In the genomic region with DNA sequence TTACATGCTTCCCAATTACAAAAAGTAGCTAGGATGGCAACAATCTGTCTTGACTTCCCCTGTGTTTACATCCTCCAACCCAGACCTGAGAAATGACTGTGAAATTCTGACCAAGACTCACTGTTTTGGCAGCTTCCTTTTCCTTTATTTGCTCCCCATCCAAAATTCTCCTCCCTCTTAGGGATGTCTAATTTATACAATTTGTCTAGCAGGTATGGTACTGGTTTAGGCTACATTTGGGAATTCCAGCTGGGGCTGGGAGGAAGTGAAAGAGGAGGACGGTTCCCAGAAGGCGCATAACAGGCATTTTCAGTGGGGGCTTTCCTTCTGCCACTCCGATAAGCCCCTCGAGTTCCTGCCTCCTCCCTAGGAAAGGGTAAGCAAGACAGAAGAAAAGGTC, we compare ENCODE assay signal across 15 cellular contexts.
"Had no signal": no experiment of that assay in that cellular context is flagged by ENCODE, and none has a peak within 500 bp of the region (broad histone marks: within the 10 kb centered on the region; RNA-seq: fewer than 3 reads in every experiment).

No MANE protein-coding gene starts in this region.

- H3K36me3 ChIP-seq: breast epithelium, gastroesophageal sphincter, suprapubic skin had no signal

- H3K27me3 ChIP-seq: gastroesophageal sphincter had no signal

- H3K36me3 Mint-ChIP-seq: activated naive CD8-positive, alpha-beta T cell had no signal

- H3K4me1 ChIP-seq: breast epithelium, psoas muscle had no signal

- ATAC-seq: gastroesophageal sphincter; stimulated activated naive CD8-positive, alpha-beta T cell treated with anti-CD3 and anti-CD28 coated beads, Interleukin-15, Interleukin-2, amounts not matched to agents 100 U/mL and 50 U/mL, for 24 hours had no signal

- H3K4me3 Mint-ChIP-seq: activated CD4-positive, alpha-beta memory T cell treated with anti-CD3 and anti-CD28 coated beads, Interleukin-2, amount 10 ng/mL, durations not matched to agents 7 days and 5 days; activated naive CD8-positive, alpha-beta T cell; T-helper 2 cell treated with Interferon-gamma antibody and Interleukin-4, amounts not matched to agents 5 μg/mL and 100 μg/mL, for 36 hours had no signal

- H3K27ac ChIP-seq: breast epithelium, gastroesophageal sphincter, psoas muscle, suprapubic skin had no signal

- H3K27me3 Mint-ChIP-seq: activated CD4-positive, alpha-beta memory T cell treated with anti-CD3 and anti-CD28 coated beads, Interleukin-2, amount 10 ng/mL, durations not matched to agents 7 days and 5 days had no signal

- H3K27ac Mint-ChIP-seq: activated CD4-positive, alpha-beta memory T cell treated with anti-CD3 and anti-CD28 coated beads, Interleukin-2, amount 10 ng/mL, durations not matched to agents 7 days and 5 days; activated naive CD8-positive, alpha-beta T cell; T-helper 2 cell treated with Interferon-gamma antibody and Interleukin-4, amounts not matched to agents 5 μg/mL and 100 μg/mL, for 36 hours had no signal

- H3K9me3 ChIP-seq: breast epithelium, gastroesophageal sphincter, psoas muscle, suprapubic skin had no signal

- DNase-seq: activated CD4-positive, alpha-beta memory T cell treated with anti-CD3 and anti-CD28 coated beads, Interleukin-2, amount 10 ng/mL, durations not matched to agents 7 days and 5 days; activated CD4-positive, alpha-beta T cell treated with anti-CD3 and anti-CD28 coated beads for 1 hour; activated gamma-delta T cell; activated T-cell treated with anti-CD3 and anti-CD28 coated beads, Interleukin-2, amount 50 U/mL, for 48 hours; stimulated activated CD4-positive, alpha-beta T cell treated with anti-CD3 and anti-CD28 coated beads, Interleukin-12 subunit alpha, Interleukin-12 subunit beta, amount 100 ng/mL, for 4 hours; stimulated activated CD4-positive, alpha-beta T cell treated with anti-CD3 and anti-CD28 coated beads, Interleukin-2, amount 100 ng/mL, for 48 hours; stimulated activated CD8-positive, alpha-beta memory T cell treated with anti-CD3 and anti-CD28 coated beads, Interleukin-4, amount 100 ng/mL, for 48 hours; stimulated activated naive CD8-positive, alpha-beta T cell treated with anti-CD3 and anti-CD28 coated beads, Interleukin-15, Interleukin-2, amounts not matched to agents 100 U/mL and 50 U/mL, for 24 hours; SW 1271 had no signal

- H3K4me1 Mint-ChIP-seq: activated CD4-positive, alpha-beta memory T cell treated with anti-CD3 and anti-CD28 coated beads, Interleukin-2, amount 10 ng/mL, durations not matched to agents 7 days and 5 days had no signal
